ENCODE assay signal across 21 cellular contexts in the genomic region with DNA sequence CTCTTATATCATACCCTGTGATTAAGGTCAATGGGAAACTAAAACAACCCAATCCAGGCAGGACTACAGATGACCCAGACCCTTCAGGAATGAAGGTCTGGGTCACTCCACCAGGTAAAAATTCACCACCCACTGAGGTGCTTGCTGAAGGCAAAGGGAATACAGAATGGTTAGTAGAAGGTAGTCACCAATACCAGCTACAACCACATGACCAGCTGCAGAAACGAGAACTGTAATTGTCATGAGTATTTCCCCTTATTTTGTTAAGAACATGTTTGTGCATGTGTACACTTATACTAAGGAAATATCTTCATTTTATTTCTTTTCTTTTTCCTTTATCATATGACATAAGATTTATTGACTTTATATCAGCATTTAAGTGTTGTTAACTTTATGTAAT.
"Had no signal": no experiment of that assay in that cellular context is flagged by ENCODE, and none has a peak within 500 bp of the region (broad histone marks: within the 10 kb centered on the region; RNA-seq: fewer than 3 reads in every experiment).

No MANE protein-coding gene starts in this region.

- H3K9me3 ChIP-seq: ascending aorta, MG63 had no signal

- H3K36me3 Mint-ChIP-seq: activated naive CD4-positive, alpha-beta T cell treated with anti-CD3 and anti-CD28 coated beads, Interleukin-2, amount 50 U/mL, for 24 hours; activated naive CD8-positive, alpha-beta T cell treated with anti-CD3 and anti-CD28 coated beads, Interleukin-2, amount 10 ng/mL, durations not matched to agents 7 days and 5 days had no signal

- H3K4me3 ChIP-seq: ascending aorta, MG63 had no signal

- H3K9me3 Mint-ChIP-seq: activated CD8-positive, alpha-beta T cell treated with anti-CD3 and anti-CD28 coated beads for 36 hours; activated naive CD4-positive, alpha-beta T cell treated with anti-CD3 and anti-CD28 coated beads, Interleukin-2, amount 50 U/mL, for 24 hours; activated T-cell treated with anti-CD3 and anti-CD28 coated beads, Interleukin-2, amount 50 U/mL, for 24 hours; T-helper 2 cell treated with Interferon-gamma antibody and Interleukin-4, amounts not matched to agents 5 μg/mL and 100 μg/mL, for 36 hours had no signal

- H3K27ac ChIP-seq: ascending aorta had no signal

- DNase-seq: activated CD4-positive, alpha-beta T cell treated with anti-CD3 and anti-CD28 coated beads, Interleukin-2, amount 10 ng/mL, durations not matched to agents 24 days and 14 days; activated CD4-positive, alpha-beta T cell treated with anti-CD3 and anti-CD28 coated beads, Interleukin-2, amount 50 U/mL, for 4 hours; activated CD8-positive, alpha-beta T cell treated with anti-CD3 and anti-CD28 coated beads for 36 hours; activated gamma-delta T cell; activated naive CD4-positive, alpha-beta T cell treated with Interleukin-2 at 50 U/mL for 16 hours; activated naive CD8-positive, alpha-beta T cell treated with anti-CD3 and anti-CD28 coated beads, Interleukin-2, amount 10 ng/mL, durations not matched to agents 7 days and 5 days; activated T-cell treated with anti-CD3 and anti-CD28 coated beads, Interleukin-2, amount 50 U/mL, for 24 hours; Kasumi-1; KG1; MG63; NCI-H1092; NCI-H187 treated with DMSO at 0.1 percent for 48 hours; NCI-H2081; NCI-H345; NCI-H524 treated with DMSO at 0.1 percent for 48 hours; OCI-M1; Right ventricle myocardium superior; SW 1271 had no signal

- H3K27me3 Mint-ChIP-seq: activated CD8-positive, alpha-beta T cell treated with anti-CD3 and anti-CD28 coated beads for 36 hours; activated naive CD4-positive, alpha-beta T cell treated with anti-CD3 and anti-CD28 coated beads, Interleukin-2, amount 50 U/mL, for 24 hours; activated T-cell treated with anti-CD3 and anti-CD28 coated beads, Interleukin-2, amount 50 U/mL, for 24 hours had no signal

- H3K27me3 ChIP-seq: ascending aorta, MG63 had no signal

- H3K4me1 Mint-ChIP-seq: activated naive CD4-positive, alpha-beta T cell treated with anti-CD3 and anti-CD28 coated beads, Interleukin-2, amount 50 U/mL, for 24 hours had no signal

- H3K36me3 ChIP-seq: ascending aorta, MG63 had no signal

- H3K27ac Mint-ChIP-seq: activated CD4-positive, alpha-beta T cell treated with anti-CD3 and anti-CD28 coated beads, Interleukin-2, amount 10 ng/mL, durations not matched to agents 24 days and 14 days; activated CD8-positive, alpha-beta T cell treated with anti-CD3 and anti-CD28 coated beads for 36 hours; activated naive CD4-positive, alpha-beta T cell treated with anti-CD3 and anti-CD28 coated beads, Interleukin-2, amount 50 U/mL, for 24 hours; activated naive CD8-positive, alpha-beta T cell treated with anti-CD3 and anti-CD28 coated beads, Interleukin-2, amount 10 ng/mL, durations not matched to agents 7 days and 5 days; activated T-cell treated with anti-CD3 and anti-CD28 coated beads, Interleukin-2, amount 50 U/mL, for 24 hours; T-helper 2 cell treated with Interferon-gamma antibody and Interleukin-4, amounts not matched to agents 5 μg/mL and 100 μg/mL, for 36 hours had no signal

- H3K4me3 Mint-ChIP-seq: activated CD4-positive, alpha-beta T cell treated with anti-CD3 and anti-CD28 coated beads, Interleukin-2, amount 10 ng/mL, durations not matched to agents 24 days and 14 days; activated CD8-positive, alpha-beta T cell treated with anti-CD3 and anti-CD28 coated beads for 36 hours; activated naive CD4-positive, alpha-beta T cell treated with anti-CD3 and anti-CD28 coated beads, Interleukin-2, amount 50 U/mL, for 24 hours; activated naive CD8-positive, alpha-beta T cell treated with anti-CD3 and anti-CD28 coated beads, Interleukin-2, amount 10 ng/mL, durations not matched to agents 7 days and 5 days; activated T-cell treated with anti-CD3 and anti-CD28 coated beads, Interleukin-2, amount 50 U/mL, for 24 hours; T-helper 2 cell treated with Interferon-gamma antibody and Interleukin-4, amounts not matched to agents 5 μg/mL and 100 μg/mL, for 36 hours had no signal
